Comparison of ENCODE assay signal across 19 cellular contexts in the genomic region with DNA sequence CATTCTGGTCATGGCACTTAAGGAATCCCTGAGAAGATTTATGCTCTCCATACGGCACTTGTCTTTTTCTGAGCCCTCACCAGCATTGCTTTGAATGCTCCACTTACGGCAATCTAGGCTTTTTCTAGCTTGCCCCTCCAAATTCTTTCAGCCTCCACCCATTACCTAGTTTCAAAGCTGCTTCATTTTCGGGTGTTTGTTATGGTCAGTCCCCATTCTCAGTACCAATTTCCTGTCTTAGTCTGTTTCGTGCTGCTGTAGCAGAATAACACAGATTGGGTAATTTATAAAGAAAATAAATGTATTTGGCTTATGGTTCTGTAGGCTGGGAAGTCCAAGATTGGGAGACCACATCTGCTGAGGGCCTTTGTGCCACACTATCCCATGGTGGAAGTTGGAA. TPM values are rescaled to one million over a fixed set of nuclear protein-coding genes. Genes with fewer than 3 reads are reported as not detected.
DNase-seq lines count a peak whose midpoint lies in the region; ATAC-seq lines count a peak whose summit lies in the region.
"Had no signal": no experiment of that assay in that cellular context is flagged by ENCODE, and none has a peak within 500 bp of the region (broad histone marks: within the 10 kb centered on the region; RNA-seq: fewer than 3 reads in every experiment).

No MANE protein-coding gene starts in this region.

- H3K9me3 Mint-ChIP-seq in natural killer cell treated with Interleukin-12 subunit alpha and Interleukin-12 subunit beta and Interleukin-15 and Interleukin-18, amount 100 ng/mL, for 72 hours = no peaks in the 10 kb centered on the region
- H3K9me3 Mint-ChIP-seq: central memory CD8-positive, alpha-beta T cell had no signal

- peak overlapping the region; percentile 62 for H3K4me3 Mint-ChIP-seq in natural killer cell treated with Interleukin-12 subunit alpha and Interleukin-12 subunit beta and Interleukin-15 and Interleukin-18, amount 100 ng/mL, for 72 hours
- H3K4me3 Mint-ChIP-seq: central memory CD8-positive, alpha-beta T cell had no signal

- no peak overlapping the region for H3K27ac Mint-ChIP-seq in natural killer cell treated with Interleukin-12 subunit alpha and Interleukin-12 subunit beta and Interleukin-15 and Interleukin-18, amount 100 ng/mL, for 72 hours

- peaks cover 14 to 16% of the 10 kb centered on the region in 2 donors for H3K27me3 Mint-ChIP-seq in natural killer cell treated with Interleukin-12 subunit alpha and Interleukin-12 subunit beta and Interleukin-15 and Interleukin-18, amount 100 ng/mL, for 72 hours

- no peaks in the 10 kb centered on the region for H3K36me3 Mint-ChIP-seq in natural killer cell treated with Interleukin-12 subunit alpha and Interleukin-12 subunit beta and Interleukin-15 and Interleukin-18, amount 100 ng/mL, for 72 hours

- peak; percentile 55 for ATAC-seq in GM18909 (IDR thresholded peaks at IDR 0.05; ENCODE audit: poor library complexity, unreplicated experiment)
- ATAC-seq in GM21526 (IDR thresholded peaks at IDR 0.05; ENCODE audit: low FRiP score, unreplicated experiment) = peak; percentile 61
- peak; percentile 62 for ATAC-seq in HG03175 (IDR thresholded peaks at IDR 0.05; ENCODE audit: unreplicated experiment)
- peak; percentile 29 to 40 for ATAC-seq in natural killer cell treated with Interleukin-12 subunit alpha and Interleukin-12 subunit beta and Interleukin-15 and Interleukin-18, amount 100 ng/mL, for 72 hours
- ATAC-seq in HG03196 (IDR thresholded peaks at IDR 0.05; ENCODE audit: unreplicated experiment) = no peak
- ATAC-seq in HG03439 (IDR thresholded peaks at IDR 0.05; ENCODE audit: unreplicated experiment) = no peak
- ATAC-seq: Panc1 had no signal

- no peak for DNase-seq in natural killer cell treated with Interleukin-12 subunit alpha and Interleukin-12 subunit beta and Interleukin-15 and Interleukin-18, amount 100 ng/mL, for 72 hours (ENCODE audit: low spot score)
- DNase-seq in HUDEP-2 (lab: John Stamatoyannopoulos, UW; ENCODE audit: unreplicated experiment in 76 of 76) (no peak), NCI-H1092 (lab: John Stamatoyannopoulos, UW) (no peak)
- DNase-seq: activated CD4-positive, alpha-beta T cell treated with anti-CD3 and anti-CD28 coated beads for 4 hours; activated CD8-positive, alpha-beta memory T cell treated with anti-CD3 and anti-CD28 coated beads, Interleukin-2, amount 50 U/mL, for 4 hours; activated gamma-delta T cell treated with Interleukin-2 at 50 U/mL for 16 hours; amygdala; Caco-2; effector CD4-positive, alpha-beta T cell; EL; stimulated activated CD4-positive, alpha-beta T cell treated with anti-CD3 and anti-CD28 coated beads, Interleukin-4, amount 100 ng/mL, for 24 hours; testis had no signal

- H3K4me1 Mint-ChIP-seq in natural killer cell treated with Interleukin-12 subunit alpha and Interleukin-12 subunit beta and Interleukin-15 and Interleukin-18, amount 100 ng/mL, for 72 hours (ENCODE audit: low read depth in 2 of 2) = peaks cover 28 to 31% of the 10 kb centered on the region in 2 donors

RNA-seq across cellular contexts. Expression of gene ARHGEF28, which starts 42.0 kb away (rescaled TPM):
- under 1 TPM; 0.17 to 0.53 TPM for total RNA-seq in natural killer cell treated with Interleukin-12 subunit alpha and Interleukin-12 subunit beta and Interleukin-15 and Interleukin-18, amount 100 ng/mL, for 72 hours

Comparison
In these comparisons a context has a peak if more than half of its experiments do, and no peak if none do; other contexts are left out.
1. ATAC-seq: peak in GM18909 (single experiment), GM21526 (single experiment), HG03175 (single experiment) and natural killer cell treated with Interleukin-12 subunit alpha and Interleukin-12 subunit beta and Interleukin-15 and Interleukin-18, amount 100 ng/mL, for 72 hours (2 of 2); none in HG03196 (single experiment) and HG03439 (single experiment).